In the genomic region with DNA sequence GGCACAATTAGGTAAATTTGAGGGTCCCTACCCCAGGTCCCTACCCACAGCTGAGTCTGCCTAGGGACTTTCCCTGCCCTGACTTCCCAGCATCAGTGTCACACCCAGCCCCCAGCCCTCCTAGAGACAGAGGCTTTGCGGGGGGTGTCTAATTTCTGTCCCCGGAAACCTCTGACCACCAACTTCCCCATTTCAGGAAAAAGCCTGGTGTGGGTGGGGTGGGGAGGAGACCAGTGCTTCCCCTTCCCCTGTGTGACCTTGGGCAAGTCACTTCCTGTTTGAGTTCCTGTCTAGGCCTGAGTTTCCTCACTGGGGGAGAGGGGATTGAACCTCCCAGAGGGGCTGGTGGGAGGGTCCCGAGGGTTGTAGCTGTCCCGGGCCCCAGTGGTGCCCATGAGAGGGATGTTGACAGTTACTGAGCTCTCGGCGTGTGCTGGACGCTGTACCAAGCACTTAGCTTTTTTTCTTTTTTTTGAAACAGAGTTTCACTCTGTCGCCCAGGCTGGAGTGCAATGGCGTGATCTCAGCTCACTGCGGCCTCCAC, we compare ENCODE assay signal across 7 cellular contexts. TPM values are rescaled to one million over a fixed set of nuclear protein-coding genes. Genes with fewer than 3 reads are reported as not detected.
DNase-seq lines count a peak whose midpoint lies in the region; ATAC-seq and TF ChIP-seq lines count a peak whose summit lies in the region.

No MANE protein-coding gene starts in this region.

- H3K27ac ChIP-seq in stomach = peak overlapping the region; percentile 77 to 97 (median 96)

- H3K4me3 Mint-ChIP-seq in T-helper 2 cell treated with Interferon-gamma antibody and Interleukin-4, amounts not matched to agents 5 μg/mL and 100 μg/mL, for 36 hours = peak overlapping the region; percentile 63

- no peak for TF ChIP-seq POLR2A in stomach (IDR thresholded peaks at IDR 0.05)

- no peaks in the 10 kb centered on the region for H3K27me3 Mint-ChIP-seq in T-helper 2 cell treated with Interferon-gamma antibody and Interleukin-4, amounts not matched to agents 5 μg/mL and 100 μg/mL, for 36 hours (ENCODE audit: low read depth)

- H3K4me1 ChIP-seq in stomach = peaks cover 74 to 94% (median 78%) of the 10 kb centered on the region in 4 donors

- TF ChIP-seq EP300 in stomach (IDR thresholded peaks at IDR 0.05) = no peak

- peak; percentile 21 for DNase-seq in T-helper 2 cell treated with Interferon-gamma antibody and Interleukin-4, amounts not matched to agents 5 μg/mL and 100 μg/mL, for 36 hours (ENCODE audit: low spot score)
- peak; percentile 48 for DNase-seq in left cardiac atrium
- DNase-seq in stomach = no peak
- DNase-seq in islet precursor cell = no peak
- no peak for DNase-seq in NCI-H187 (lab: John Stamatoyannopoulos, UW)

- H3K27me3 ChIP-seq in stomach = no peaks in the 10 kb centered on the region

- peaks cover 39% of the 10 kb centered on the region for H3K36me3 Mint-ChIP-seq in T-helper 2 cell treated with Interferon-gamma antibody and Interleukin-4, amounts not matched to agents 5 μg/mL and 100 μg/mL, for 36 hours (ENCODE audit: low read depth)

- intact Hi-C loops in left cardiac atrium (cut with DNase I) (loop anchor here in 1 of 2 donors (5.0 kb wide), 1 partner anchor 67 kb away; a partner anchor contains a TSS), stomach (cut with DNase I; ENCODE audit: low total_unique reads) (no loop called here)

- H3K9me3 Mint-ChIP-seq in T-helper 2 cell treated with Interferon-gamma antibody and Interleukin-4, amounts not matched to agents 5 μg/mL and 100 μg/mL, for 36 hours = no peaks in the 10 kb centered on the region

- WGBS in stomach, 5 donors = 57 to 67% (median 63%) methylated on average over 10 of the region's 10 CpGs

- peak overlapping the region in 2 of 4 donors; percentile 15 to 26 for H3K4me3 ChIP-seq in stomach

- peaks cover 22 to 53% (median 39%) of the 10 kb centered on the region in 4 donors for H3K36me3 ChIP-seq in stomach

- no peak for TF ChIP-seq CTCF in stomach (IDR thresholded peaks at IDR 0.05)

- H3K9me3 ChIP-seq in stomach = no peaks in the 10 kb centered on the region

- ATAC-seq in HG02610 (IDR thresholded peaks at IDR 0.05; ENCODE audit: unreplicated experiment) (peak; percentile 62), left cardiac atrium (peak; percentile 29 to 67), HG02981 (IDR thresholded peaks at IDR 0.05; ENCODE audit: unreplicated experiment) (no peak)

- peak overlapping the region; percentile 83 for H3K27ac Mint-ChIP-seq in T-helper 2 cell treated with Interferon-gamma antibody and Interleukin-4, amounts not matched to agents 5 μg/mL and 100 μg/mL, for 36 hours

- peaks cover 37% of the 10 kb centered on the region for H3K4me1 Mint-ChIP-seq in T-helper 2 cell treated with Interferon-gamma antibody and Interleukin-4, amounts not matched to agents 5 μg/mL and 100 μg/mL, for 36 hours (ENCODE audit: low read depth)

RNA-seq across cellular contexts. Expression of a gene that starts 7.9 kb away (rescaled TPM):
- total RNA-seq in left cardiac atrium (10 to 100 TPM; 48.4 to 91.7 TPM), stomach (100 to 1,000 TPM in 3 of 5 donors, 10 to 100 TPM in 2; 48.4 to 280 (median 119) TPM)
- polyA plus RNA-seq in stomach = 100 to 1,000 TPM in 1 of 3 donors, 10 to 100 TPM in 2; 62.8 to 149 (median 76.0) TPM

RNA-seq across cellular contexts. Expression of a gene that starts 16.9 kb away (rescaled TPM):
- total RNA-seq in left cardiac atrium = 1 to 10 TPM in 1 of 2 donors, under 1 TPM in 1; 0.47 to 1.0 TPM
- 1 to 10 TPM in 1 of 5 donors, under 1 TPM in 1, not detected in 3; 0.92 to 1.6 TPM for total RNA-seq in stomach
- 1 to 10 TPM; 1.9 to 5.2 (median 4.9) TPM for polyA plus RNA-seq in stomach

RNA-seq across cellular contexts. Expression of a gene that starts 18.3 kb away (rescaled TPM):
- total RNA-seq in left cardiac atrium = 10 to 100 TPM; 13.0 to 16.3 TPM
- 10 to 100 TPM in 2 of 5 donors, 1 to 10 TPM in 2, not detected in 1; 2.0 to 37.3 (median 10.6) TPM for total RNA-seq in stomach
- polyA plus RNA-seq in stomach = 1 to 10 TPM; 4.7 to 9.3 (median 7.9) TPM

RNA-seq across cellular contexts. Expression of a gene that starts 47.4 kb away (rescaled TPM):
- total RNA-seq in left cardiac atrium (1 to 10 TPM; 1.5 to 5.5 TPM), stomach (10 to 100 TPM in 2 of 5 donors, 1 to 10 TPM in 3; 1.2 to 76.8 (median 5.5) TPM)
- polyA plus RNA-seq in stomach = 10 to 100 TPM in 2 of 3 donors, 1 to 10 TPM in 1; 6.9 to 20.9 (median 11.1) TPM

Comparison
In these comparisons a context has a peak if more than half of its experiments do, and no peak if none do; other contexts are left out.
1. DNase-seq: peak in T-helper 2 cell treated with Interferon-gamma antibody and Interleukin-4, amounts not matched to agents 5 μg/mL and 100 μg/mL, for 36 hours (single experiment) and left cardiac atrium (single experiment); none in stomach (single experiment), islet precursor cell (single experiment) and NCI-H187 (0 of 2).